ENCODE assay signal across 25 cellular contexts in genomic region chr17:41304091-41304490, GRCh38. TPM values are rescaled to one million over a fixed set of nuclear protein-coding genes. Genes with fewer than 3 reads are reported as not detected.
DNase-seq lines count a peak whose midpoint lies in the region; ATAC-seq and TF ChIP-seq lines count a peak whose summit lies in the region.
"Had no signal": no experiment of that assay in that cellular context is flagged by ENCODE, and none has a peak within 500 bp of the region (broad histone marks: within the 10 kb centered on the region; RNA-seq: fewer than 3 reads in every experiment).

No MANE protein-coding gene starts in this region.

- H3K4me1 ChIP-seq in neural progenitor cell (peaks cover 3% of the 10 kb centered on the region), left ventricle myocardium inferior (peaks cover 13% of the 10 kb centered on the region), body of pancreas (no peaks in the 10 kb centered on the region)
- H3K4me1 ChIP-seq: BE2C, Caco-2 had no signal

- H3K4me1 Mint-ChIP-seq in neural progenitor cell = no peaks in the 10 kb centered on the region

- intact Hi-C loops in left ventricle myocardium inferior (cut with micrococcal nuclease) = no loop called here
- intact Hi-C loops in body of pancreas (cut with DNase I) = no loop called here

- H3K9me3 ChIP-seq in neural progenitor cell (ENCODE audit: low read depth) (no peaks in the 10 kb centered on the region), left ventricle myocardium inferior (replicated peaks) (peaks cover 9% of the 10 kb centered on the region), body of pancreas (no peaks in the 10 kb centered on the region)
- H3K9me3 ChIP-seq: BE2C, BLaER1, Caco-2 had no signal

- in situ Hi-C loops in G401 (cut with HindIII; ENCODE audit: low sequenced_read_pairs) = no loop called here

- H3K36me3 Mint-ChIP-seq in neural progenitor cell = no peaks in the 10 kb centered on the region
- H3K36me3 Mint-ChIP-seq: CD14-positive monocyte; CD8-positive, alpha-beta T cell had no signal

- no peaks in the 10 kb centered on the region for H4K20me1 ChIP-seq in neural progenitor cell (ENCODE audit: low read depth)
- H4K20me1 ChIP-seq: BLaER1 had no signal

- peak overlapping the region; percentile 17 for H2AFZ ChIP-seq in neural progenitor cell (replicated peaks)

- peaks cover 4% of the 10 kb centered on the region for H3K27me3 Mint-ChIP-seq in neural progenitor cell (ENCODE audit: insufficient read depth, low read depth)
- H3K27me3 Mint-ChIP-seq: CD4-positive, CD25-positive, alpha-beta regulatory T cell had no signal

- H3K27ac ChIP-seq in neural progenitor cell (no peak overlapping the region), left ventricle myocardium inferior (replicated peaks) (no peak overlapping the region), body of pancreas (no peak overlapping the region)
- H3K27ac ChIP-seq: BLaER1 had no signal

- H3K36me3 ChIP-seq in neural progenitor cell (no peaks in the 10 kb centered on the region), left ventricle myocardium inferior (no peaks in the 10 kb centered on the region), body of pancreas (replicated peaks in 1 of 2; ENCODE audit: insufficient read depth in 1 of 2, low read depth in 2 of 2) (no peaks in the 10 kb centered on the region)
- H3K36me3 ChIP-seq: BE2C, BLaER1 had no signal

- no peaks in the 10 kb centered on the region for H3K79me2 ChIP-seq in neural progenitor cell (ENCODE audit: low read depth)

- no peaks in the 10 kb centered on the region for H3K9me3 Mint-ChIP-seq in neural progenitor cell

- no peaks in the 10 kb centered on the region for H3F3A ChIP-seq in neural progenitor cell (ENCODE audit: low read depth)

- H3K27ac Mint-ChIP-seq in neural progenitor cell = no peak overlapping the region
- H3K27ac Mint-ChIP-seq: CD14-positive monocyte; CD8-positive, alpha-beta T cell had no signal

- no peak overlapping the region for H3K4me2 ChIP-seq in neural progenitor cell
- H3K4me2 ChIP-seq: BLaER1 had no signal

- H3K4me3 ChIP-seq in neural progenitor cell = no peak overlapping the region
- H3K4me3 ChIP-seq in left ventricle myocardium inferior = no peak overlapping the region
- no peak overlapping the region for H3K4me3 ChIP-seq in body of pancreas
- H3K4me3 ChIP-seq: BLaER1 had no signal

- H3K27me3 ChIP-seq in neural progenitor cell = no peaks in the 10 kb centered on the region
- H3K27me3 ChIP-seq in left ventricle myocardium inferior (ENCODE audit: low read depth) = peaks cover 47% of the 10 kb centered on the region
- H3K27me3 ChIP-seq in body of pancreas = no peaks in the 10 kb centered on the region
- H3K27me3 ChIP-seq: BLaER1 had no signal

- TF ChIP-seq CTCF in neural progenitor cell (IDR thresholded peaks at IDR 0.05) (no peak), left ventricle myocardium inferior (IDR thresholded peaks at IDR 0.05; ENCODE audit: borderline replicate concordance) (no peak), body of pancreas (IDR thresholded peaks at IDR 0.05) (no peak)

- ATAC-seq in body of pancreas = no peak
- ATAC-seq: CD8-positive, alpha-beta T cell had no signal

- peak; percentile 48 for DNase-seq in G401 (ENCODE audit: low spot score)
- DNase-seq in cerebellum (ENCODE audit: low spot score) = peak; percentile 18
- no peak for DNase-seq in neural progenitor cell (ENCODE audit: low spot score)
- no peak for DNase-seq in D341Med (ENCODE audit: low spot score)
- DNase-seq in left ventricle myocardium inferior = no peak
- DNase-seq in T-helper 9 cell = no peak
- no peak for DNase-seq in body of pancreas
- DNase-seq: 8988T; ACHN; BE2C; Caco-2; Calu3; CD4-positive, CD25-positive, alpha-beta regulatory T cell; CD8-positive, alpha-beta T cell; DMS 273 treated with DMSO at 0.1 percent for 48 hours; DMS153; DMS53; DMS79; DND-41; EL; GF-D8 had no signal

- no peak overlapping the region for H3K4me3 Mint-ChIP-seq in neural progenitor cell
- H3K4me3 Mint-ChIP-seq: CD14-positive monocyte; CD4-positive, CD25-positive, alpha-beta regulatory T cell; CD8-positive, alpha-beta T cell had no signal

- no peak overlapping the region for H3K9ac ChIP-seq in neural progenitor cell
- H3K9ac ChIP-seq: BLaER1 had no signal

- no peak for TF ChIP-seq POLR2A in body of pancreas (IDR thresholded peaks at IDR 0.05)

- WGBS in body of pancreas, 2 donors = 72 to 75% methylated on average over 12 of the region's 12 CpGs

RNA-seq across cellular contexts. Expression of gene KRTAP29-1, which starts 1.4 kb away (rescaled TPM):
- total RNA-seq in G401 (2014; rRNA removed; shearing (Covaris generic)) = not detected in 2 replicates
- total RNA-seq in cerebellum (not detected), neural progenitor cell (ENCODE audit: low replicate concordance) (not detected in 2 replicates), left ventricle myocardium inferior (not detected), body of pancreas (not detected)
- total RNA-seq: A673; Caco-2; Calu3; CD4-positive, CD25-positive, alpha-beta regulatory T cell; CD8-positive, alpha-beta T cell; Daoy had no signal

RNA-seq across cellular contexts. Expression of gene KRTAP16-1, which starts 5.0 kb away (rescaled TPM):
- not detected in 2 replicates for total RNA-seq in G401 (2014; rRNA removed; shearing (Covaris generic))
- total RNA-seq in cerebellum (not detected), neural progenitor cell (ENCODE audit: low replicate concordance) (not detected in 2 replicates), left ventricle myocardium inferior (not detected), body of pancreas (not detected)
- total RNA-seq: A673, Caco-2, Calu3, Daoy had no signal

RNA-seq across cellular contexts. Expression of gene KRTAP17-1, which starts 11.4 kb away (rescaled TPM):
- total RNA-seq in G401 (2014; rRNA removed; shearing (Covaris generic)) = not detected in 2 replicates
- total RNA-seq in cerebellum (not detected), neural progenitor cell (ENCODE audit: low replicate concordance) (not detected in 2 replicates), left ventricle myocardium inferior (not detected), body of pancreas (not detected)
- total RNA-seq: A673; Caco-2; Calu3; CD4-positive, CD25-positive, alpha-beta regulatory T cell; CD8-positive, alpha-beta T cell; Daoy had no signal

RNA-seq across cellular contexts. Expression of gene KRTAP9-7, which starts 28.6 kb away (rescaled TPM):
- total RNA-seq in G401 (2014; rRNA removed; shearing (Covaris generic)) = not detected in 2 replicates
- total RNA-seq in cerebellum = not detected
- not detected in 2 replicates for total RNA-seq in neural progenitor cell (ENCODE audit: low replicate concordance)
- total RNA-seq in left ventricle myocardium inferior = not detected
- total RNA-seq in body of pancreas = not detected
- total RNA-seq: A673; Caco-2; Calu3; CD4-positive, CD25-positive, alpha-beta regulatory T cell; CD8-positive, alpha-beta T cell; Daoy had no signal

RNA-seq across cellular contexts. Expression of gene KRTAP9-6, which starts 38.9 kb away (rescaled TPM):
- total RNA-seq in G401 (2014; rRNA removed; shearing (Covaris generic)) = not detected in 2 replicates
- total RNA-seq in cerebellum = not detected
- total RNA-seq in neural progenitor cell (ENCODE audit: low replicate concordance) = not detected in 2 replicates
- total RNA-seq in left ventricle myocardium inferior = not detected
- not detected for total RNA-seq in body of pancreas
- total RNA-seq: A673; Caco-2; Calu3; CD4-positive, CD25-positive, alpha-beta regulatory T cell; CD8-positive, alpha-beta T cell; Daoy had no signal

Comparison
In these comparisons a context has a peak if more than half of its experiments do, and no peak if none do; other contexts are left out.
1. DNase-seq: peak in G401 (single experiment) and cerebellum (single experiment); none in neural progenitor cell (single experiment), D341Med (single experiment), left ventricle myocardium inferior (single experiment), T-helper 9 cell (single experiment) and body of pancreas (0 of 4).